In genomic region chr10:31804416-31804815, GRCh38 we compare ENCODE assay signal across 16 cellular contexts.
"Had no signal": no experiment of that assay in that cellular context is flagged by ENCODE, and none has a peak within 500 bp of the region (broad histone marks: within the 10 kb centered on the region; RNA-seq: fewer than 3 reads in every experiment).

No MANE protein-coding gene starts in this region.

- H3K4me3 ChIP-seq: cardiac muscle cell, spleen, suprapubic skin, upper lobe of left lung had no signal

- H3K36me3 ChIP-seq: upper lobe of left lung had no signal

- ATAC-seq: activated T-cell treated with anti-CD3 and anti-CD28 coated beads, Interleukin-2, amount 50 U/mL, for 72 hours; right cardiac atrium; stimulated activated naive B cell treated with anti-CD40 and anti-IgM and Interleukin-4, amounts not matched to agents 10 μg/mL and 1 μg/mL and 100 μg/mL, for 72 hours; T-cell had no signal

- DNase-seq: activated CD4-positive, alpha-beta memory T cell treated with anti-CD3 and anti-CD28 coated beads for 36 hours; activated gamma-delta T cell treated with Interleukin-2 at 50 U/mL for 16 hours; activated naive CD8-positive, alpha-beta T cell treated with anti-CD3 and anti-CD28 coated beads for 36 hours; activated T-cell treated with anti-CD3 and anti-CD28 coated beads, Interleukin-2, amount 50 U/mL, for 72 hours; aorta; posterior cingulate gyrus; right cardiac atrium; spleen; stimulated activated CD4-positive, alpha-beta T cell treated with anti-CD3 and anti-CD28 coated beads, Interleukin-2, amount 100 ng/mL, for 24 hours; stimulated activated naive B cell treated with anti-CD40 and anti-IgM and Interleukin-4, amounts not matched to agents 10 μg/mL and 1 μg/mL and 100 μg/mL, for 72 hours; T-cell; T1000; upper lobe of left lung had no signal

- H3K9me3 ChIP-seq: neutrophil, spleen, suprapubic skin, upper lobe of left lung had no signal

- H3K27ac ChIP-seq: cardiac muscle cell, neutrophil, spleen, suprapubic skin had no signal

- H3K27me3 ChIP-seq: cardiac muscle cell, neutrophil, spleen, suprapubic skin, upper lobe of left lung had no signal
